Comparison of ENCODE assay signal across 9 cellular contexts in the genomic region with DNA sequence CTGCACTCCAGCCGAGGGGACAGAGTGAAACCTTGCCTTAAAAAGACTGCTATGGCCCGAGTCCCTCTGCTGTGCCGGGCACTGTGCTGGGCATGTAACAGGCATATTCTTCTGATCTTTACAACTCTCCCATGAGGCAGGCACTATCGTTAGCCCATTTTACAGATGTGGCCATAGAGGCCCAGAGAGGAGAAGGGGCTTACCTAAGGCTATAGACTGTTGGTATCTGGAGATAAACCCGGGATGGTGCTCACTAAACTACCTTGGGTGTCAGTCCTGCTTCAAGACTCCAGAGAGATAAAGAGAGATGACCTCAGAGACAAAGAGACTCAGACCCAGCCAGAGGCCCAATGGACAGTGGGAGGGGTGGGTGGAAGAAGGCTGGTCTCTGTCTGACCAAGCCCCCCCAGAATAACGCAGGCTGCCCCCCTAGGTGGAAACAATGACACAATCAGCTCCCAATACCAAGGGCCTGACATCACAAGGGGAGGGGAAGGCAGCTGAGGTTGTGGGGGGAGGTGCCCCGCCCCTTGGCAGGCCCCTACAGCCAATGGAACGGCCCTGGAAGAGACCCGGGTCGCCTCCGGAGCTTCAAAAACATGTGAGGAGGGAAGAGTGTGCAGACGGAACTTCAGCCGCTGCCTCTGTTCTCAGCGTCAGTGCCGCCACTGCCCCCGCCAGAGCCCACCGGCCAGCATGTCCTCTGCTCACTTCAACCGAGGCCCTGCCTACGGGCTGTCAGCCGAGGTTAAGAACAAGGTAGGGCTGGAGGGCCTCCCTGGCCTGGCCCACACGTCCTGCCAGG. TPM values are rescaled to one million over a fixed set of nuclear protein-coding genes. Genes with fewer than 3 reads are reported as not detected.
A peak's percentile ranks its signal among the peaks of the same experiment; 100 is the strongest.
DNase-seq lines count a peak whose midpoint lies in the region; TF ChIP-seq lines count a peak whose summit lies in the region.
"Had no signal": no experiment of that assay in that cellular context is flagged by ENCODE, and none has a peak within 500 bp of the region (broad histone marks: within the 10 kb centered on the region; RNA-seq: fewer than 3 reads in every experiment).

TSS of gene CNN1 (plus strand) at position 620 of the 805 bp plus-strand sequence. CDS start at position 697, 77 bp downstream.

- peak within 1 kb of the TSS; percentile 66 for H2BK12ac ChIP-seq in neuronal stem cell (ENCODE audit: low read length)

- peak within 1 kb of the TSS; percentile 89 for H2AFZ ChIP-seq in neuronal stem cell (ENCODE audit: low read length)

- no peak within 1 kb of the TSS for H3K9ac ChIP-seq in SK-N-MC (ENCODE audit: insufficient read length)
- peak within 1 kb of the TSS; percentile 87 for H3K9ac ChIP-seq in neuronal stem cell (ENCODE audit: low read depth, low read length, poor library complexity)

- H3K18ac ChIP-seq in neuronal stem cell (ENCODE audit: low read length): peak within 1 kb of the TSS; percentile 92

- POLR2A ChIA-PET in RWPE1 (lab: Yijun Ruan, JAX; ENCODE audit: low non-redundant PET): no interaction called here

- H3K4me3 ChIP-seq in SK-N-MC (peak within 1 kb of the TSS; percentile 75), neuronal stem cell (ENCODE audit: low read length in 2 of 2) (peak within 1 kb of the TSS; percentile 40 to 79)

- H2AK5ac ChIP-seq in neuronal stem cell (ENCODE audit: low read depth, low read length): peak within 1 kb of the TSS; percentile 73

- no peaks in the 10 kb centered on the region for H3K36me3 ChIP-seq in SK-N-MC (ENCODE audit: insufficient read depth, low read length)
- no peaks in the 10 kb centered on the region for H3K36me3 ChIP-seq in neuronal stem cell (replicated peaks in 1 of 2; ENCODE audit: control insufficient read depth in 2 of 2, insufficient read depth in 2 of 2, low read length in 2 of 2)

- H3K14ac ChIP-seq in neuronal stem cell (ENCODE audit: low read length): peak within 1 kb of the TSS; percentile 49

- no peak for TF ChIP-seq CTCF in RWPE1 (conservative IDR thresholded peaks at IDR 0.05; ENCODE audit: low read depth)

- DNase-seq in AG20443 (ENCODE audit: low spot score): peak; percentile 93
- no peak for DNase-seq in SK-N-MC (ENCODE audit: low read depth, low spot score)
- no peak for DNase-seq in glomerular endothelial cell (ENCODE audit: extremely low read depth, low read depth, low spot score)
- DNase-seq in neuronal stem cell (ENCODE audit: low spot score): no peak
- DNase-seq in RWPE1 (ENCODE audit: low spot score): no peak
- DNase-seq in head of caudate nucleus: no peak
- no peak for DNase-seq in hypothalamus (lab: John Stamatoyannopoulos, UW)
- no peak for DNase-seq in NCI-H146 (lab: John Stamatoyannopoulos, UW)
- DNase-seq: SIG-M5 had no signal

- no CpG with 5 or more reads among the region's 21 CpGs for WGBS in neuronal stem cell (ENCODE audit: extremely low coverage in 2 of 2, insufficient read length in 2 of 2, insufficient replicate concordance in 1 of 2), 2 donors

- peaks cover 1% of the 10 kb centered on the region for H3K79me1 ChIP-seq in neuronal stem cell (ENCODE audit: low read depth, low read length)

- H3K23ac ChIP-seq in neuronal stem cell (ENCODE audit: low read depth, low read length, poor library complexity): peak within 1 kb of the TSS; percentile 75

- H3K27me3 ChIP-seq in neuronal stem cell (ENCODE audit: control insufficient read depth in 3 of 3, insufficient read depth in 3 of 3, low read depth in 1 of 3, low read length in 3 of 3): no peaks in the 10 kb centered on the region

- H3K4ac ChIP-seq in neuronal stem cell (ENCODE audit: low read length): no peak within 1 kb of the TSS

- peak within 1 kb of the TSS; percentile 81 for H2BK15ac ChIP-seq in neuronal stem cell (ENCODE audit: low read length)

- intact Hi-C loops in head of caudate nucleus (cut with DNase I): no loop called here

- H4K8ac ChIP-seq in neuronal stem cell (ENCODE audit: low read depth, low read length): peak within 1 kb of the TSS; percentile 58

- H4K91ac ChIP-seq in neuronal stem cell (ENCODE audit: low read depth, low read length, poor library complexity): no peak within 1 kb of the TSS

- H2BK5ac ChIP-seq in neuronal stem cell (ENCODE audit: low read length): no peak within 1 kb of the TSS

- CTCF ChIA-PET in RWPE1 (lab: Yijun Ruan, JAX): interaction anchor here (0.6 kb wide), 1 partner anchor 85 kb away, joined by 4 read pairs; no protein-coding TSS in a partner anchor

- peak within 1 kb of the TSS; percentile 61 for H3K4me2 ChIP-seq in neuronal stem cell (ENCODE audit: insufficient read depth, low read length, poor library complexity, severe bottlenecking)

- no peak within 1 kb of the TSS for H3K27ac ChIP-seq in SK-N-MC
- H3K27ac ChIP-seq in neuronal stem cell (replicated peaks; ENCODE audit: low read length): peak within 1 kb of the TSS; percentile 69
- H3K27ac ChIP-seq in RWPE1: no peak within 1 kb of the TSS

- no peaks in the 10 kb centered on the region for H3K9me3 ChIP-seq in SK-N-MC (ENCODE audit: low read depth, low read length)
- H3K9me3 ChIP-seq in neuronal stem cell (replicated peaks in 1 of 2; ENCODE audit: control insufficient read depth in 2 of 2, insufficient read depth in 1 of 2, low read depth in 1 of 2, low read length in 2 of 2): no peaks in the 10 kb centered on the region

- peak within 1 kb of the TSS; percentile 78 for H2BK120ac ChIP-seq in neuronal stem cell (ENCODE audit: low read depth, low read length)

- H3K4me1 ChIP-seq in neuronal stem cell (ENCODE audit: control insufficient read depth in 2 of 2, insufficient read depth in 1 of 2, low read depth in 1 of 2, low read length in 2 of 2): peaks cover 12 to 14% of the 10 kb centered on the region in 2 donors

RNA-seq across cellular contexts. Expression of gene CNN1, which starts in this region (rescaled TPM):
- 11.7 and 13.4 TPM in 2 replicates for total RNA-seq in glomerular endothelial cell
- 24.1 TPM for polyA plus RNA-seq in neuronal stem cell (2013, experiment 1 of 2)
- polyA plus RNA-seq in neuronal stem cell (2013, experiment 2 of 2): 22.1 TPM
